In genomic region chr3:50194128-50194902, GRCh38 we compare ENCODE assay signal across 8 cellular contexts. TPM values are rescaled to one million over a fixed set of nuclear protein-coding genes. Genes with fewer than 3 reads are reported as not detected.
DNase-seq lines count a peak whose midpoint lies in the region; ATAC-seq, FAIRE-seq and TF ChIP-seq lines count a peak whose summit lies in the region.

No MANE protein-coding gene starts in this region.

- DNase-seq in ACHN (peak; percentile 60), GM19239 (ENCODE audit: insufficient read length, low spot score) (peak; percentile 76), Peyer's patch (peak; percentile 75 to 86 (median 75)), foreskin melanocyte (peak; percentile 25), trophoblast cell (peak; percentile 31 to 63), thyroid gland (peak; percentile 65 to 69)
- peak; percentile 80 for DNase-seq in activated T-helper 9 cell treated with anti-CD3 and anti-CD28 coated beads, Interleukin-2, amount 50 U/mL, for 16 hours (ENCODE audit: low read depth)

- H3K27ac ChIP-seq in Peyer's patch = no peak overlapping the region
- no peak overlapping the region for H3K27ac ChIP-seq in trophoblast cell (ENCODE audit: low read depth, low read length)
- H3K27ac ChIP-seq in thyroid gland = no peak overlapping the region

- H3K23ac ChIP-seq in trophoblast cell (ENCODE audit: low read length) = no peak overlapping the region

- no peak overlapping the region for H4K8ac ChIP-seq in trophoblast cell (ENCODE audit: low read depth, low read length)

- H4K12ac ChIP-seq in trophoblast cell (ENCODE audit: low read depth, low read length) = no peak overlapping the region

- WGBS in trophoblast cell (ENCODE audit: extremely low coverage, insufficient coverage, insufficient read length) = no CpG with 5 or more reads among the region's 70 CpGs
- 0 to 40% methylated on average over 5 to 7 of the region's 70 CpGs for WGBS in thyroid gland, 2 donors

- no peak overlapping the region for H3K14ac ChIP-seq in trophoblast cell (ENCODE audit: low read length)

- ATAC-seq in GM21717 (IDR thresholded peaks at IDR 0.05; ENCODE audit: unreplicated experiment) = no peak

- TF ChIP-seq POLR2A in Peyer's patch (IDR thresholded peaks at IDR 0.05) (no peak), thyroid gland (IDR thresholded peaks at IDR 0.05) (no peak)

- H3K79me1 ChIP-seq in trophoblast cell (ENCODE audit: low read length) = no peaks in the 10 kb centered on the region

- no peak overlapping the region for H3K4me2 ChIP-seq in trophoblast cell (ENCODE audit: low read length)

- intact Hi-C loops in thyroid gland (cut with DNase I) = loop anchor here (2.0 kb wide), 1 partner anchor 80 kb away; no protein-coding TSS in a partner anchor

- no peak overlapping the region for H2AK5ac ChIP-seq in trophoblast cell (ENCODE audit: low read length)

- H3K79me2 ChIP-seq in trophoblast cell (ENCODE audit: control insufficient read depth, insufficient read depth, low read length, poor library complexity) = no peaks in the 10 kb centered on the region

- H2BK5ac ChIP-seq in trophoblast cell (ENCODE audit: low read depth, low read length, poor library complexity) = no peak overlapping the region

- H3K4ac ChIP-seq in trophoblast cell (ENCODE audit: low read depth, low read length) = no peak overlapping the region

- no peak overlapping the region for H3K9ac ChIP-seq in trophoblast cell (ENCODE audit: low read length)

- in situ Hi-C loops in ACHN (cut with HindIII; ENCODE audit: low pct_ligation_motif_present, low pct_unique_long_range_greater_than_20kb, low sequenced_read_pairs) = no loop called here

- no peak overlapping the region for H2BK12ac ChIP-seq in trophoblast cell (ENCODE audit: low read length)

- H3K36me3 ChIP-seq in Peyer's patch (no peaks in the 10 kb centered on the region), trophoblast cell (ENCODE audit: control insufficient read depth in 1 of 2, insufficient read depth in 2 of 2, low read length in 2 of 2) (no peaks in the 10 kb centered on the region), thyroid gland (no peaks in the 10 kb centered on the region)

- H3K27me3 ChIP-seq in Peyer's patch = peaks cover 0 to 16% of the 10 kb centered on the region in 2 donors
- H3K27me3 ChIP-seq in trophoblast cell (ENCODE audit: insufficient read depth, low read length) = no peaks in the 10 kb centered on the region
- peaks cover 18% of the 10 kb centered on the region for H3K27me3 ChIP-seq in thyroid gland

- peak; percentile 78 for FAIRE-seq in GM19239 (lab: Jason Lieb, UNC)

- H3K18ac ChIP-seq in trophoblast cell (ENCODE audit: low read length) = no peak overlapping the region

- no peak overlapping the region for H2BK120ac ChIP-seq in trophoblast cell (ENCODE audit: insufficient read depth, low read length, poor library complexity)

- TF ChIP-seq CTCF in Peyer's patch (IDR thresholded peaks at IDR 0.05) (peak; percentile 63 to 85 (median 80)), thyroid gland (IDR thresholded peaks at IDR 0.05) (peak; percentile 36 to 88 (median 69))

- H4K91ac ChIP-seq in trophoblast cell (ENCODE audit: low read depth, low read length) = no peak overlapping the region

- no peak overlapping the region for H2AFZ ChIP-seq in trophoblast cell (ENCODE audit: insufficient read depth, low read length, poor library complexity)

- H3K9me3 ChIP-seq in Peyer's patch (no peaks in the 10 kb centered on the region), trophoblast cell (ENCODE audit: insufficient read depth, low read depth, low read length) (no peaks in the 10 kb centered on the region), thyroid gland (no peaks in the 10 kb centered on the region)

- H3K4me1 ChIP-seq in Peyer's patch = peaks cover 0 to 27% (median 9%) of the 10 kb centered on the region in 4 donors
- peaks cover 0 to 4% of the 10 kb centered on the region in 2 experiments for H3K4me1 ChIP-seq in trophoblast cell (ENCODE audit: control insufficient read depth in 1 of 2, insufficient read depth in 2 of 2, low read length in 2 of 2)
- H3K4me1 ChIP-seq in thyroid gland = peaks cover 0 to 19% of the 10 kb centered on the region in 2 donors

- H3K4me3 ChIP-seq in Peyer's patch (peak overlapping the region in 2 of 4 donors; percentile 4 to 12), trophoblast cell (ENCODE audit: low read depth, low read length) (no peak overlapping the region), thyroid gland (replicated peaks in 1 of 3) (no peak overlapping the region)

RNA-seq across cellular contexts. Expression of gene GNAT1, which starts 2.9 kb away (rescaled TPM):
- total RNA-seq in Peyer's patch (not detected), thyroid gland (not detected)
- polyA plus RNA-seq in trophoblast cell (2013) = not detected in 2 replicates

RNA-seq across cellular contexts. Expression of gene SLC38A3, which starts 10.8 kb away (rescaled TPM):
- total RNA-seq in Peyer's patch = 1 to 10 TPM in 1 of 4 donors, not detected in 3; 1.3 TPM
- 85.8 and 92.3 TPM in 2 replicates for polyA plus RNA-seq in trophoblast cell (2013)
- total RNA-seq in thyroid gland = 1 to 10 TPM; 1.1 to 5.0 (median 3.6) TPM

RNA-seq across cellular contexts. Expression of gene SEMA3F, which starts 39.2 kb away (rescaled TPM):
- total RNA-seq in Peyer's patch = 10 to 100 TPM; 21.2 to 41.0 (median 23.2) TPM
- 16.3 and 18.1 TPM in 2 replicates for polyA plus RNA-seq in trophoblast cell (2013)
- 10 to 100 TPM; 13.2 to 44.2 (median 38.2) TPM for total RNA-seq in thyroid gland

RNA-seq across cellular contexts. Expression of gene GNAI2, which starts 41.7 kb away (rescaled TPM):
- 100 to 1,000 TPM in 2 of 4 donors, 10 to 100 TPM in 2; 71.8 to 178 (median 98.4) TPM for total RNA-seq in Peyer's patch
- 191 and 192 TPM in 2 replicates for polyA plus RNA-seq in trophoblast cell (2013)
- total RNA-seq in thyroid gland = 100 to 1,000 TPM; 111 to 171 (median 142) TPM

Comparison
In these comparisons a context has a peak if more than half of its experiments do, and no peak if none do; other contexts are left out.
1. DNase-seq: peak in every context shown above with its lines; median percentile 80 in activated T-helper 9 cell treated with anti-CD3 and anti-CD28 coated beads, Interleukin-2, amount 50 U/mL, for 16 hours; 76 in GM19239; 75 in Peyer's patch; 67 in thyroid gland; 60 in ACHN; 47 in trophoblast cell; 25 in foreskin melanocyte.